8 cellular contexts compared by ENCODE assay signal in the genomic region with DNA sequence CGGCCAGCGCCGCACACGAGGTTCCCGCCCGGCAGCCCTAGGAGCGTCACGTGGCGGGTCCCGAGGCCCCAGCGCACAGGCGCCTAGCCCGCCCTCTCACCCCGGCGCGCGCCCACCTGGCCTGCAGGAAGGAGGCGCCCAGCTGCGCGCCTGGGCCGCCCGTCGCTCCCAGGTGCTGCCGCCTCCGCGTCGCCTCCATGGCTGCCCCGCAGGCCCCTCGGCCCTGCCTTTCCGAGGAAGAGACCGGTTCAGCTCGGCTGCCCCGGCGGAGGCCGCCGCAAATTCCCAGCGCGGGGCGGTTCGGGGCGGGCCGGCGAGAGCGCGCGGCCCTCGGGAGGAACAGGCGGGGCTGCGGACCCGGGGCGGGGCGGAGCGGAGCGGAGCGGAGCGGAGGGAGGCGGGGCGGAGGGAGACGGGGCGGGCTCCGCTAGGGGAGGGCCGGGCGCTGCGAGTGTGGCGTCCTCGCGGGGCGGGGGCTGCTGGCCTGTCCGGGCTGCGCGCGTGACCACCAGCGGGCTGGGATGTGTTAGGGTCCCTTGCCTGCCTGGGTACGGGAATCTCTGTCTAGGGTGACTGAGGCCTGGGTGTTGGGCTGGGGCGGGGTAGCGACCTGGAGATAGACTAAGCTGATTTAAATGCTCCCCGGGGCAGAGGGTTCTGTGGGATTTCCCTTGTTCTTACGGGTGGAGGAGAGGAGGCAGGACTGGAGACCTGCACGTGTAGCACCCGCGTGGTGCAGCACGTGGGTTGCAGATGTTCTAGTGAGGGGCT. TPM values are rescaled to one million over a fixed set of nuclear protein-coding genes. Genes with fewer than 3 reads are reported as not detected.
DNase-seq lines count a peak whose midpoint lies in the region; ATAC-seq and TF ChIP-seq lines count a peak whose summit lies in the region.

A gene (minus strand): TSS at position 343 of the 771 bp plus-strand sequence. CDS start 144 bp downstream, at position 199.

- H3K4me3 ChIP-seq in Caco-2 (ENCODE audit: low read depth, low read length) (peak within 1 kb of the TSS; percentile 85), HUES48 (ENCODE audit: low read depth, low read length) (peak within 1 kb of the TSS; percentile 87), PC-3 (ENCODE audit: low read length) (peak within 1 kb of the TSS; percentile 90), epithelial cell of proximal tubule (ENCODE audit: low read depth, low read length) (peak within 1 kb of the TSS; percentile 76), mucosa of rectum (ENCODE audit: low read length in 2 of 2) (peak within 1 kb of the TSS; percentile 82 to 83)

- H2AFZ ChIP-seq in PC-3 (ENCODE audit: low read length) = peak within 1 kb of the TSS; percentile 86

- H3K9ac ChIP-seq in HUES48 (ENCODE audit: low read depth, low read length) (peak within 1 kb of the TSS; percentile 96), PC-3 (ENCODE audit: low read length) (peak within 1 kb of the TSS; percentile 98), mucosa of rectum (ENCODE audit: low read depth in 1 of 2, low read length in 2 of 2) (peak within 1 kb of the TSS; percentile 65 to 86)

- peaks cover 36% of the 10 kb centered on the region for H3K4me1 ChIP-seq in Caco-2
- peaks cover 11% of the 10 kb centered on the region for H3K4me1 ChIP-seq in HUES48 (ENCODE audit: control insufficient read depth, insufficient read depth, low read length)
- peaks cover 16% of the 10 kb centered on the region for H3K4me1 ChIP-seq in PC-3 (ENCODE audit: insufficient read depth, low read length)
- peaks cover 18 to 34% of the 10 kb centered on the region in 2 donors for H3K4me1 ChIP-seq in mucosa of rectum (ENCODE audit: control insufficient read depth in 2 of 2, insufficient read depth in 2 of 2, low read length in 2 of 2)

- H3K9me2 ChIP-seq in PC-3 (replicated peaks; ENCODE audit: low read length) = no peaks in the 10 kb centered on the region

- POLR2A ChIA-PET in Caco-2 (lab: Charles Lee) = interaction anchor here (0.6 kb wide), 2 partner anchors 50 to 313 kb away, joined by 3 to 14 read pairs; no protein-coding TSS in a partner anchor
- POLR2A ChIA-PET in PC-3 (lab: Charles Lee; ENCODE audit: unreplicated experiment) = no interaction called here

- H3K27ac Mint-ChIP-seq in Caco-2 (ENCODE audit: unreplicated experiment) = peak within 1 kb of the TSS; percentile 82

- peak; percentile 77 to 86 for DNase-seq in Caco-2
- peak; percentile 71 for DNase-seq in PC-3
- peak; percentile 81 for DNase-seq in activated T-cell treated with anti-CD3 and anti-CD28 coated beads for 48 hours (ENCODE audit: low read depth)
- DNase-seq in epithelial cell of proximal tubule (ENCODE audit: low read depth) = no peak
- DNase-seq in stimulated activated CD8-positive, alpha-beta memory T cell treated with anti-CD3 and anti-CD28 coated beads, Interleukin-4, amount 100 ng/mL, for 4 hours (ENCODE audit: low read depth in 2 of 2, low spot score in 1 of 2) = peak; percentile 49 to 76

- H4K20me1 ChIP-seq in PC-3 (ENCODE audit: low read length) = 0 out of 2 replicates have a peak, but pooled peaks cover 19% of the 10 kb centered on the region

- H3K9me3 ChIP-seq in Caco-2 (no peaks in the 10 kb centered on the region), HUES48 (ENCODE audit: control insufficient read depth, insufficient read depth, low read length) (no peaks in the 10 kb centered on the region), PC-3 (ENCODE audit: low read length) (no peaks in the 10 kb centered on the region), mucosa of rectum (ENCODE audit: control insufficient read depth in 2 of 2, low read length in 2 of 2) (no peaks in the 10 kb centered on the region)

- H3K36me3 ChIP-seq in Caco-2 (ENCODE audit: control insufficient read depth, insufficient read depth, low read length) (no peaks in the 10 kb centered on the region), HUES48 (ENCODE audit: control insufficient read depth, insufficient read depth, low read length) (no peaks in the 10 kb centered on the region), PC-3 (ENCODE audit: low read depth, low read length) (no peaks in the 10 kb centered on the region), mucosa of rectum (ENCODE audit: control insufficient read depth in 2 of 2, insufficient read depth in 2 of 2, low read length in 2 of 2) (no peaks in the 10 kb centered on the region)

- peaks cover 4% of the 10 kb centered on the region for H3K36me3 Mint-ChIP-seq in Caco-2 (ENCODE audit: insufficient read depth, unreplicated experiment)

- H3K9me3 Mint-ChIP-seq in Caco-2 (ENCODE audit: unreplicated experiment) = no peaks in the 10 kb centered on the region

- peaks cover 41% of the 10 kb centered on the region for H3K4me1 Mint-ChIP-seq in Caco-2 (ENCODE audit: low read depth, unreplicated experiment)

- ATAC-seq in GM21390 (IDR thresholded peaks at IDR 0.05; ENCODE audit: unreplicated experiment) (peak; percentile 68), PC-3 (peak; percentile 84)

- H3K4me2 ChIP-seq in PC-3 (ENCODE audit: low read length) = peak within 1 kb of the TSS; percentile 93

- H3K27ac ChIP-seq in HUES48 (ENCODE audit: low read depth, low read length) = peak within 1 kb of the TSS; percentile 94
- H3K27ac ChIP-seq in PC-3 (ENCODE audit: low read length) = peak within 1 kb of the TSS; percentile 61
- peak within 1 kb of the TSS; percentile 85 to 88 for H3K27ac ChIP-seq in mucosa of rectum (ENCODE audit: low read depth in 2 of 2, low read length in 2 of 2)

- no peaks in the 10 kb centered on the region for H3F3A ChIP-seq in PC-3 (ENCODE audit: low read length, unreplicated experiment)

- intact Hi-C loops in Caco-2 (cut with micrococcal nuclease; ENCODE audit: unreplicated experiment) = no loop called here
- intact Hi-C loops in PC-3 (cut with micrococcal nuclease) = no loop called here

- no peaks in the 10 kb centered on the region for H3K27me3 Mint-ChIP-seq in Caco-2 (ENCODE audit: insufficient read depth, unreplicated experiment)

- H3K27me3 ChIP-seq in Caco-2 (replicated peaks; ENCODE audit: control insufficient read depth, insufficient read depth, low read length) (no peaks in the 10 kb centered on the region), HUES48 (ENCODE audit: control insufficient read depth, insufficient read depth, low read length) (peaks cover 10% of the 10 kb centered on the region), PC-3 (ENCODE audit: low read length) (no peaks in the 10 kb centered on the region), mucosa of rectum (ENCODE audit: control insufficient read depth in 2 of 2, insufficient read depth in 2 of 2, low read length in 2 of 2) (no peaks in the 10 kb centered on the region)

- H3K4me3 Mint-ChIP-seq in Caco-2 (ENCODE audit: unreplicated experiment) = peak within 1 kb of the TSS; percentile 88

- peaks cover 49% of the 10 kb centered on the region for H3K79me2 ChIP-seq in PC-3 (ENCODE audit: low read length)

- no TSS peak for BruUV-seq in Caco-2 (replicated peaks; lab: Mats Ljungman, UMichigan)
- BruUV-seq in PC-3 (replicated peaks; lab: Mats Ljungman, UMichigan) = no TSS peak

- no peak for TF ChIP-seq CTCF in Caco-2 (IDR thresholded peaks at IDR 0.05; ENCODE audit: insufficient read depth in 1 of 2, low read depth in 1 of 2, low read length in 1 of 2, severe bottlenecking in 1 of 2, unreplicated experiment in 1 of 2)
- TF ChIP-seq CTCF in PC-3 (conservative IDR thresholded peaks at IDR 0.05; ENCODE audit: low read depth, low read length) = no peak
- no peak for TF ChIP-seq CTCF in epithelial cell of proximal tubule (conservative IDR thresholded peaks at IDR 0.05; ENCODE audit: low read depth, low read length)

- CTCF ChIA-PET in Caco-2 (lab: Charles Lee) = interaction anchor here (0.8 kb wide), 1 partner anchor 35 kb away, joined by 3 read pairs; no protein-coding TSS in a partner anchor
- CTCF ChIA-PET in PC-3 (lab: Charles Lee) = interaction anchor here (0.5 kb wide), 1 partner anchor 444 kb away, joined by 3 read pairs; no protein-coding TSS in a partner anchor

RNA-seq across cellular contexts. Expression of the gene that starts here (rescaled TPM):
- 69.5 and 76.7 TPM in 2 replicates for total RNA-seq in Caco-2 (2022)
- total RNA-seq in PC-3 (2014; rRNA removed) = 33.4 and 42.2 TPM in 2 replicates
- 14.9 and 55.0 TPM in 2 replicates for total RNA-seq in epithelial cell of proximal tubule
